22 cellular contexts compared by ENCODE assay signal in genomic region chr5:168788786-168789185, GRCh38.
"Had no signal": no experiment of that assay in that cellular context is flagged by ENCODE, and none has a peak within 500 bp of the region (broad histone marks: within the 10 kb centered on the region; RNA-seq: fewer than 3 reads in every experiment).

No MANE protein-coding gene starts in this region.

- H3K36me3 ChIP-seq: colonic mucosa, heart right ventricle, left lung, lower lobe of right lung had no signal

- H3K27ac ChIP-seq: colonic mucosa, esophagus muscularis mucosa, foreskin keratinocyte, gastroesophageal sphincter, heart right ventricle, left lung, lower lobe of right lung had no signal

- H3K4me1 Mint-ChIP-seq: naive B cell had no signal

- H3K4me1 ChIP-seq: colonic mucosa, foreskin keratinocyte, left lung, lower lobe of right lung had no signal

- H3K36me3 Mint-ChIP-seq: naive B cell had no signal

- ATAC-seq: effector memory CD8-positive, alpha-beta T cell; foreskin keratinocyte; gastroesophageal sphincter; heart right ventricle; left colon; left lung; left ventricle myocardium superior; lower lobe of right lung; mucosa of descending colon had no signal

- H3K9me3 Mint-ChIP-seq: dendritic cell treated with granulocyte-macrophage colony-stimulating factor and Interleukin-4, amounts not matched to agents 40 ng/mL and 50 ng/mL, for 4 days; effector memory CD8-positive, alpha-beta T cell; endodermal cell; mesothelial cell of epicardium; naive B cell had no signal

- H3K4me3 ChIP-seq: colonic mucosa, esophagus muscularis mucosa, gastroesophageal sphincter, heart right ventricle, left lung, lower lobe of right lung, mucosa of descending colon had no signal

- H3K9me3 ChIP-seq: colonic mucosa, esophagus muscularis mucosa, gastroesophageal sphincter, heart right ventricle, left lung, lower lobe of right lung, mucosa of descending colon had no signal

- H3K27me3 ChIP-seq: colonic mucosa, esophagus muscularis mucosa, foreskin keratinocyte, gastroesophageal sphincter, heart right ventricle had no signal

- DNase-seq: colonic mucosa; cortex of kidney; effector CD8-positive, alpha-beta T cell; effector memory CD8-positive, alpha-beta T cell; endodermal cell; foreskin keratinocyte; glutamatergic neuron; head of caudate nucleus; heart right ventricle; hippocampal formation; kidney glomerular epithelial cell; left colon; left lung; left ventricle myocardium superior; lower lobe of right lung; mesenchymal stem cell; mucosa of descending colon; naive B cell had no signal

- H3K27ac Mint-ChIP-seq: dendritic cell treated with granulocyte-macrophage colony-stimulating factor and Interleukin-4, amounts not matched to agents 40 ng/mL and 50 ng/mL, for 4 days; effector memory CD8-positive, alpha-beta T cell; endodermal cell; mesothelial cell of epicardium; naive B cell had no signal

- H3K4me3 Mint-ChIP-seq: dendritic cell treated with granulocyte-macrophage colony-stimulating factor and Interleukin-4, amounts not matched to agents 40 ng/mL and 50 ng/mL, for 4 days; effector memory CD8-positive, alpha-beta T cell; endodermal cell; mesothelial cell of epicardium had no signal

- H3K27me3 Mint-ChIP-seq: dendritic cell treated with granulocyte-macrophage colony-stimulating factor and Interleukin-4, amounts not matched to agents 40 ng/mL and 50 ng/mL, for 4 days had no signal
